Comparison of ENCODE assay signal across 1 cellular context in the genomic region with DNA sequence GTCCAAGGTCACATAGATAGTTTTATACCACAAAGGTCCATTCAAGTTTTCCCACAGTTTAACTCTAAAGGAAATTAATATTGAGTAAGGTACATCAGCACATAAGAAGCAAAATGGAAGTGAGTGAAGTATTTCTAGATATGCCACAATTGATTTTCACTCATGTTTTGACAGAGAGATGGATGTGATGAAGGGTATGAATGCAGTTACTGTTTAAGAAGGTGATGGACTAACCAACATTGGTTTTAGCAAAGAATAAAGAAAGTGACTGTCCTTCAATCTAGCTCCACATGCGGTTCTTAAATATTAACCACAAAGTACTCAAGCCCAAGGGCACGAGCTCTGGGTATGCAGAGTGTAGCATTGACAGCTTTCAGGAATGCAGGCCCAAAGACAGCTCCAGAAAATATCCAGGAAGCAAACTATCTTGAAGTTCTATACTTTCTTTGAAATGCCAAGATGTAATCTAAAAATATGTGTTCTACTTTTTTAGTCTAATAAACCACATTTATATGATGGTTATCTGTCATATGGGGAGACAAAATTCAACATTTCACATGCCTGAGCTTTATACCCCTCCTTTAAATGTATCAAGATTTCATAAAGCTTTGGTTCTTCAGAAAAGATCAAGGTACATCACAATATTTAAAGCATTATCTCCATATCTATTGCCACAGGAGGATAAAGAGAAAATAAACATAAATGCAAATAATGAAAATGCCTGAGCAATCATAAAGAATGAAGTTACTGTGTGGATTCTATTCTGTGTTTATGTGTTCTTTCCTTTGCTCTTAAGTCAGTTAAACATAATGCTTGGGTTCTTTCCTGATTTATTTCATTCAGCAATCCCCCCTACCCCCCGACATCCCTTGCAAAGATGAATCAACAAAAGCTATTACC.
A peak's percentile ranks its signal among the peaks of the same experiment; 100 is the strongest.
TF ChIP-seq lines count a peak whose summit lies in the region.

No MANE protein-coding gene starts in this region.

TF ChIP-seq in HepG2, 621 proteins besides CTCF, POLR2A, EP300 and RAD21 (continued from another document and continues in another):
- TF ChIP-seq, protein P1, sequence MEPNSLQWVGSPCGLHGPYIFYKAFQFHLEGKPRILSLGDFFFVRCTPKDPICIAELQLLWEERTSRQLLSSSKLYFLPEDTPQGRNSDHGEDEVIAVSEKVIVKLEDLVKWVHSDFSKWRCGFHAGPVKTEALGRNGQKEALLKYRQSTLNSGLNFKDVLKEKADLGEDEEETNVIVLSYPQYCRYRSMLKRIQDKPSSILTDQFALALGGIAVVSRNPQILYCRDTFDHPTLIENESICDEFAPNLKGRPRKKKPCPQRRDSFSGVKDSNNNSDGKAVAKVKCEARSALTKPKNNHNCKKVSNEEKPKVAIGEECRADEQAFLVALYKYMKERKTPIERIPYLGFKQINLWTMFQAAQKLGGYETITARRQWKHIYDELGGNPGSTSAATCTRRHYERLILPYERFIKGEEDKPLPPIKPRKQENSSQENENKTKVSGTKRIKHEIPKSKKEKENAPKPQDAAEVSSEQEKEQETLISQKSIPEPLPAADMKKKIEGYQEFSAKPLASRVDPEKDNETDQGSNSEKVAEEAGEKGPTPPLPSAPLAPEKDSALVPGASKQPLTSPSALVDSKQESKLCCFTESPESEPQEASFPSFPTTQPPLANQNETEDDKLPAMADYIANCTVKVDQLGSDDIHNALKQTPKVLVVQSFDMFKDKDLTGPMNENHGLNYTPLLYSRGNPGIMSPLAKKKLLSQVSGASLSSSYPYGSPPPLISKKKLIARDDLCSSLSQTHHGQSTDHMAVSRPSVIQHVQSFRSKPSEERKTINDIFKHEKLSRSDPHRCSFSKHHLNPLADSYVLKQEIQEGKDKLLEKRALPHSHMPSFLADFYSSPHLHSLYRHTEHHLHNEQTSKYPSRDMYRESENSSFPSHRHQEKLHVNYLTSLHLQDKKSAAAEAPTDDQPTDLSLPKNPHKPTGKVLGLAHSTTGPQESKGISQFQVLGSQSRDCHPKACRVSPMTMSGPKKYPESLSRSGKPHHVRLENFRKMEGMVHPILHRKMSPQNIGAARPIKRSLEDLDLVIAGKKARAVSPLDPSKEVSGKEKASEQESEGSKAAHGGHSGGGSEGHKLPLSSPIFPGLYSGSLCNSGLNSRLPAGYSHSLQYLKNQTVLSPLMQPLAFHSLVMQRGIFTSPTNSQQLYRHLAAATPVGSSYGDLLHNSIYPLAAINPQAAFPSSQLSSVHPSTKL (CRISPR knock-in tag; IDR thresholded peaks at IDR 0.05) = peak; percentile 98
- no peak for TF ChIP-seq SCMH1 (CRISPR knock-in tag; IDR thresholded peaks at IDR 0.05; ENCODE audit: borderline replicate concordance)
- TF ChIP-seq SRSF9 (IDR thresholded peaks at IDR 0.05; ENCODE audit: borderline replicate concordance, insufficient read depth, low read depth, low read length, poor library complexity, severe bottlenecking) = no peak
- TF ChIP-seq GABPB1 (CRISPR knock-in tag; IDR thresholded peaks at IDR 0.05) = 0 out of 2 replicates have a peak, but pooled peaks have one; percentile 14
- 0 out of 2 replicates have a peak, but pooled peaks have one; percentile 40 for TF ChIP-seq GFI1 (CRISPR knock-in tag; IDR thresholded peaks at IDR 0.05; ENCODE audit: borderline replicate concordance)
- TF ChIP-seq, protein P2, sequence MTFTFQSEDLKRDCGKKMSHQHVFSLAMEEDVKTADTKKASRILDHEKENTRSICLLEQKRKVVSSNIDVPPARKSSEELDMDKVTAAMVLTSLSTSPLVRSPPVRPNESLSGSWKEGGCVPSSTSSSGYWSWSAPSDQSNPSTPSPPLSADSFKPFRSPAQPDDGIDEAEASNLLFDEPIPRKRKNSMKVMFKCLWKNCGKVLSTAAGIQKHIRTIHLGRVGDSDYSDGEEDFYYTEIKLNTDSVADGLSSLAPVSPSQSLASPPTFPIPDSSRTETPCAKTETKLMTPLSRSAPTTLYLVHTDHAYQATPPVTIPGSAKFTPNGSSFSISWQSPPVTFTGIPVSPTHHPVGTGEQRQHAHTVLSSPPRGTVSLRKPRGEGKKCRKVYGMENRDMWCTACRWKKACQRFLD (CRISPR knock-in tag; IDR thresholded peaks at IDR 0.05; ENCODE audit: borderline replicate concordance) = no peak
- no peak for TF ChIP-seq ZNF564 (CRISPR knock-in tag; IDR thresholded peaks at IDR 0.05)
- peak; percentile 21 for TF ChIP-seq ZFP36 (IDR thresholded peaks at IDR 0.05; ENCODE audit: borderline replicate concordance, low read depth, low read length, partially characterized antibody)
- TF ChIP-seq ZNF670 (CRISPR knock-in tag; IDR thresholded peaks at IDR 0.05; ENCODE audit: borderline replicate concordance) = no peak
- TF ChIP-seq ZNF883 (CRISPR knock-in tag; IDR thresholded peaks at IDR 0.05; ENCODE audit: not compliant biosample characterization) = no peak
- TF ChIP-seq ZNF253 (CRISPR knock-in tag; IDR thresholded peaks at IDR 0.05; ENCODE audit: borderline replicate concordance) = no peak
- TF ChIP-seq ZNF549 (CRISPR knock-in tag; IDR thresholded peaks at IDR 0.05) = no peak
- TF ChIP-seq ZNF569 (CRISPR knock-in tag; IDR thresholded peaks at IDR 0.05; ENCODE audit: borderline replicate concordance) = no peak
- no peak for TF ChIP-seq IKZF1 (IDR thresholded peaks at IDR 0.05)
- TF ChIP-seq YEATS4 (CRISPR knock-in tag; IDR thresholded peaks at IDR 0.05; ENCODE audit: borderline replicate concordance) = peak; percentile 41; the same call in 1 of the 2 replicates
- TF ChIP-seq SKI (IDR thresholded peaks at IDR 0.05; ENCODE audit: partially characterized antibody) = no peak
- TF ChIP-seq ZNF510 (CRISPR knock-in tag; IDR thresholded peaks at IDR 0.05; ENCODE audit: low read depth) = no peak
- TF ChIP-seq NR2F6 (IDR thresholded peaks at IDR 0.05) = peak; percentile 52
- TF ChIP-seq NR2F6 (CRISPR knock-in tag; IDR thresholded peaks at IDR 0.05) = peak; percentile 69; the same call in 1 of the 2 replicates
- no peak for TF ChIP-seq ZNF138 (CRISPR knock-in tag; IDR thresholded peaks at IDR 0.05; ENCODE audit: low read depth)
- TF ChIP-seq ZNF556 (CRISPR knock-in tag; IDR thresholded peaks at IDR 0.05; ENCODE audit: borderline replicate concordance) = no peak
- TF ChIP-seq IKZF4 (CRISPR knock-in tag; IDR thresholded peaks at IDR 0.05; ENCODE audit: borderline replicate concordance, low read depth, not compliant biosample characterization) = no peak
- TF ChIP-seq TBX2 (CRISPR knock-in tag; IDR thresholded peaks at IDR 0.05; ENCODE audit: borderline replicate concordance) = peak; percentile 92
- TF ChIP-seq NFKBIZ (CRISPR knock-in tag; IDR thresholded peaks at IDR 0.05) = peak; percentile 53; the same call in 1 of the 2 replicates
- no peak for TF ChIP-seq ZNF501 (CRISPR knock-in tag; IDR thresholded peaks at IDR 0.05)
- TF ChIP-seq, protein P3, sequence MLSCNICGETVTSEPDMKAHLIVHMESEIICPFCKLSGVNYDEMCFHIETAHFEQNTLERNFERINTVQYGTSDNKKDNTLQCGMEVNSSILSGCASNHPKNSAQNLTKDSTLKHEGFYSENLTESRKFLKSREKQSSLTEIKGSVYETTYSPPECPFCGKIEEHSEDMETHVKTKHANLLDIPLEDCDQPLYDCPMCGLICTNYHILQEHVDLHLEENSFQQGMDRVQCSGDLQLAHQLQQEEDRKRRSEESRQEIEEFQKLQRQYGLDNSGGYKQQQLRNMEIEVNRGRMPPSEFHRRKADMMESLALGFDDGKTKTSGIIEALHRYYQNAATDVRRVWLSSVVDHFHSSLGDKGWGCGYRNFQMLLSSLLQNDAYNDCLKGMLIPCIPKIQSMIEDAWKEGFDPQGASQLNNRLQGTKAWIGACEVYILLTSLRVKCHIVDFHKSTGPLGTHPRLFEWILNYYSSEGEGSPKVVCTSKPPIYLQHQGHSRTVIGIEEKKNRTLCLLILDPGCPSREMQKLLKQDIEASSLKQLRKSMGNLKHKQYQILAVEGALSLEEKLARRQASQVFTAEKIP (CRISPR knock-in tag; IDR thresholded peaks at IDR 0.05; ENCODE audit: borderline replicate concordance) = no peak
- TF ChIP-seq, protein P4, sequence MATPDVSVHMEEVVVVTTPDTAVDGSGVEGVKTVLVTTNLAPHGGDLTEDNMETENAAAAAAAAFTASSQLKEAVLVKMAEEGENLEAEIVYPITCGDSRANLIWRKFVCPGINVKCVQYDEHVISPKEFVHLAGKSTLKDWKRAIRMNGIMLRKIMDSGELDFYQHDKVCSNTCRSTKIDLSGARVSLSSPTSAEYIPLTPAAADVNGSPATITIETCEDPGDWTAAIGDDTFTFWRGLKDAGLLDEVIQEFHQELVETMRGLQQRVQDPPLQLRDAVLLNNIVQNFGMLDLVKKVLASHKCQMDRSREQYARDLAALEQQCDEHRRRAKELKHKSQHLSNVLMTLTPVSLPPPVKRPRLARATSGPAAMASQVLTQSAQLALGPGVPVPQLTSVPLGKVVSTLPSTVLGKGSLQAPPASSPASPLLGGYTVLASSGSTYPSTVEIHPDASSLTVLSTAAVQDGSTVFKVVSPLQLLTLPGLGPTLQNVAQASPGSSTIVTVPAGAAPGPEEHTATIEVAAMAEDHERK (CRISPR knock-in tag; IDR thresholded peaks at IDR 0.05; ENCODE audit: low read depth) = no peak
- no peak for TF ChIP-seq SATB2 (CRISPR knock-in tag; IDR thresholded peaks at IDR 0.05)
- no peak; the same call in 1 of the 2 replicates for TF ChIP-seq ZNF441 (CRISPR knock-in tag; IDR thresholded peaks at IDR 0.05; ENCODE audit: borderline replicate concordance)
- TF ChIP-seq, protein P5, sequence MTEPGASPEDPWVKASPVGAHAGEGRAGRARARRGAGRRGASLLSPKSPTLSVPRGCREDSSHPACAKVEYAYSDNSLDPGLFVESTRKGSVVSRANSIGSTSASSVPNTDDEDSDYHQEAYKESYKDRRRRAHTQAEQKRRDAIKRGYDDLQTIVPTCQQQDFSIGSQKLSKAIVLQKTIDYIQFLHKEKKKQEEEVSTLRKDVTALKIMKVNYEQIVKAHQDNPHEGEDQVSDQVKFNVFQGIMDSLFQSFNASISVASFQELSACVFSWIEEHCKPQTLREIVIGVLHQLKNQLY (CRISPR knock-in tag; IDR thresholded peaks at IDR 0.05) = peak; percentile 97
- peak; percentile 28; the same call in 1 of the 2 replicates for TF ChIP-seq STAG1 (CRISPR knock-in tag; IDR thresholded peaks at IDR 0.05)
- no peak for TF ChIP-seq MAZ (IDR thresholded peaks at IDR 0.05; ENCODE audit: borderline replicate concordance, low read depth, low read length)
- TF ChIP-seq MAZ (CRISPR knock-in tag; IDR thresholded peaks at IDR 0.05; ENCODE audit: low read depth) = 0 out of 2 replicates have a peak, but pooled peaks have one; percentile 6
- TF ChIP-seq ZNF747 (CRISPR knock-in tag; IDR thresholded peaks at IDR 0.05; ENCODE audit: borderline replicate concordance) = no peak
- no peak for TF ChIP-seq PTBP1 (IDR thresholded peaks at IDR 0.05; ENCODE audit: low read depth, low read length, poor library complexity, severe bottlenecking)
- peak; percentile 55; the same call in 1 of the 2 replicates for TF ChIP-seq SMAD3 (CRISPR knock-in tag; IDR thresholded peaks at IDR 0.05)
- TF ChIP-seq, protein P6, sequence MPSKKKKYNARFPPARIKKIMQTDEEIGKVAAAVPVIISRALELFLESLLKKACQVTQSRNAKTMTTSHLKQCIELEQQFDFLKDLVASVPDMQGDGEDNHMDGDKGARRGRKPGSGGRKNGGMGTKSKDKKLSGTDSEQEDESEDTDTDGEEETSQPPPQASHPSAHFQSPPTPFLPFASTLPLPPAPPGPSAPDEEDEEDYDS (CRISPR knock-in tag; IDR thresholded peaks at IDR 0.05) = peak; percentile 83
- no peak for TF ChIP-seq ZFP90 (CRISPR knock-in tag; IDR thresholded peaks at IDR 0.05; ENCODE audit: borderline replicate concordance)
- TF ChIP-seq, protein P7, sequence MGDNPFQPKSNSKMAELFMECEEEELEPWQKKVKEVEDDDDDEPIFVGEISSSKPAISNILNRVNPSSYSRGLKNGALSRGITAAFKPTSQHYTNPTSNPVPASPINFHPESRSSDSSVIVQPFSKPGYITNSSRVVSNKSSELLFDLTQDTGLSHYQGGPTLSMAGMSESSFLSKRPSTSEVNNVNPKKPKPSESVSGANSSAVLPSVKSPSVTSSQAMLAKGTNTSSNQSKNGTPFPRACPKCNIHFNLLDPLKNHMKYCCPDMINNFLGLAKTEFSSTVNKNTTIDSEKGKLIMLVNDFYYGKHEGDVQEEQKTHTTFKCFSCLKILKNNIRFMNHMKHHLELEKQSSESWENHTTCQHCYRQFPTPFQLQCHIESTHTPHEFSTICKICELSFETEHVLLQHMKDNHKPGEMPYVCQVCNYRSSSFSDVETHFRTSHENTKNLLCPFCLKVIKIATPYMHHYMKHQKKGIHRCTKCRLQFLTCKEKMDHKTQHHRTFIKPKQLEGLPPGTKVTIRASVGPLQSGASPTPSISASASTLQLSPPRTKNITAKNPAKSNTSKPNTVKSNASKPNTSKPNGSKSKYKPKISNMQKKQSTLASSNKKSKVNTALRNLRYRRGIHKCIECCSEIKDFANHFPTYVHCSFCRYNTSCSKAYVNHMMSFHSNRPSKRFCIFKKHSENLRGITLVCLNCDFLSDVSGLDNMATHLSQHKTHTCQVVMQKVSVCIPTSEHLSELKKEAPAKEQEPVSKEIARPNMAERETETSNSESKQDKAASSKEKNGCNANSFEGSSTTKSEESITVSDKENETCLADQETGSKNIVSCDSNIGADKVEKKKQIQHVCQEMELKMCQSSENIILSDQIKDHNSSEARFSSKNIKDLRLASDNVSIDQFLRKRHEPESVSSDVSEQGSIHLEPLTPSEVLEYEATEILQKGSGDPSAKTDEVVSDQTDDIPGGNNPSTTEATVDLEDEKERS (CRISPR knock-in tag; IDR thresholded peaks at IDR 0.05) = peak; percentile 88
- TF ChIP-seq PHF5A (CRISPR knock-in tag; IDR thresholded peaks at IDR 0.05; ENCODE audit: low read depth, unreplicated experiment) = peak; percentile 45
- TF ChIP-seq, protein P8, sequence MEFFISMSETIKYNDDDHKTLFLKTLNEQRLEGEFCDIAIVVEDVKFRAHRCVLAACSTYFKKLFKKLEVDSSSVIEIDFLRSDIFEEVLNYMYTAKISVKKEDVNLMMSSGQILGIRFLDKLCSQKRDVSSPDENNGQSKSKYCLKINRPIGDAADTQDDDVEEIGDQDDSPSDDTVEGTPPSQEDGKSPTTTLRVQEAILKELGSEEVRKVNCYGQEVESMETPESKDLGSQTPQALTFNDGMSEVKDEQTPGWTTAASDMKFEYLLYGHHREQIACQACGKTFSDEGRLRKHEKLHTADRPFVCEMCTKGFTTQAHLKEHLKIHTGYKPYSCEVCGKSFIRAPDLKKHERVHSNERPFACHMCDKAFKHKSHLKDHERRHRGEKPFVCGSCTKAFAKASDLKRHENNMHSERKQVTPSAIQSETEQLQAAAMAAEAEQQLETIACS (CRISPR knock-in tag; IDR thresholded peaks at IDR 0.05) = no peak
- TF ChIP-seq, protein P9, sequence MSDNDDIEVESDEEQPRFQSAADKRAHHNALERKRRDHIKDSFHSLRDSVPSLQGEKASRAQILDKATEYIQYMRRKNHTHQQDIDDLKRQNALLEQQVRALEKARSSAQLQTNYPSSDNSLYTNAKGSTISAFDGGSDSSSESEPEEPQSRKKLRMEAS (IDR thresholded peaks at IDR 0.05) = peak; percentile 78; the same call in 1 of the 2 replicates
- TF ChIP-seq TBX3 (IDR thresholded peaks at IDR 0.05; ENCODE audit: borderline replicate concordance) = peak; percentile 88
- TF ChIP-seq ZEB1 (IDR thresholded peaks at IDR 0.05; ENCODE audit: insufficient replicate concordance, low read depth) = peak; percentile 43
- TF ChIP-seq XBP1 (CRISPR knock-in tag; IDR thresholded peaks at IDR 0.05) = no peak
- peak; percentile 82 for TF ChIP-seq RBFOX2 (IDR thresholded peaks at IDR 0.05; ENCODE audit: low read depth, low read length)
